20 cellular contexts compared by ENCODE assay signal in genomic region chr6:38955876-38956275, GRCh38.
DNase-seq lines count a peak whose midpoint lies in the region; ATAC-seq and TF ChIP-seq lines count a peak whose summit lies in the region.
"Had no signal": no experiment of that assay in that cellular context is flagged by ENCODE, and none has a peak within 500 bp of the region (broad histone marks: within the 10 kb centered on the region; RNA-seq: fewer than 3 reads in every experiment).

No MANE protein-coding gene starts in this region.

- H3K9me3 ChIP-seq in right atrium auricular region, result no peaks in the 10 kb centered on the region
- no peaks in the 10 kb centered on the region for H3K9me3 ChIP-seq in body of pancreas

- no peak overlapping the region for H3K4me3 Mint-ChIP-seq in naive thymus-derived CD8-positive, alpha-beta T cell
- H3K4me3 Mint-ChIP-seq: CD4-positive, alpha-beta T cell had no signal

- no peaks in the 10 kb centered on the region for H3K36me3 ChIP-seq in right atrium auricular region
- H3K36me3 ChIP-seq in body of pancreas (replicated peaks in 1 of 2; ENCODE audit: insufficient read depth in 1 of 2, low read depth in 2 of 2), result no peaks in the 10 kb centered on the region
- H3K36me3 ChIP-seq: BLaER1 had no signal

- peaks cover 13 to 19% (median 14%) of the 10 kb centered on the region in 5 donors for H3K27me3 Mint-ChIP-seq in naive thymus-derived CD8-positive, alpha-beta T cell

- no peak overlapping the region for H3K27ac Mint-ChIP-seq in naive thymus-derived CD8-positive, alpha-beta T cell
- H3K27ac Mint-ChIP-seq: CD4-positive, alpha-beta T cell had no signal

- ATAC-seq in Right ventricle myocardium superior (ENCODE audit: poor library complexity), result peak; percentile 74
- ATAC-seq in body of pancreas, result no peak
- peak; percentile 99 for ATAC-seq in left lobe of liver
- no peak for ATAC-seq in naive thymus-derived CD8-positive, alpha-beta T cell

- POLR2A ChIA-PET in naive thymus-derived CD8-positive, alpha-beta T cell (lab: Charles Lee), result no interaction called here

- intact Hi-C loops in Right ventricle myocardium superior (cut with DNase I) (no loop called here), body of pancreas (cut with DNase I) (no loop called here)

- peaks cover 0 to 6% (median 0%) of the 10 kb centered on the region in 3 donors for H3K36me3 Mint-ChIP-seq in naive thymus-derived CD8-positive, alpha-beta T cell

- WGBS in body of pancreas, 2 donors, result 20 to 32% methylated on average over 1 to 2 of the region's 2 CpGs

- TF ChIP-seq CTCF in right atrium auricular region (IDR thresholded peaks at IDR 0.05), result no peak
- no peak for TF ChIP-seq CTCF in body of pancreas (IDR thresholded peaks at IDR 0.05)

- H3K4me1 Mint-ChIP-seq in naive thymus-derived CD8-positive, alpha-beta T cell, result no peaks in the 10 kb centered on the region

- no peak overlapping the region for H3K27ac ChIP-seq in right atrium auricular region
- H3K27ac ChIP-seq in body of pancreas, result no peak overlapping the region
- H3K27ac ChIP-seq: BLaER1, PC-9 had no signal

- no peak for TF ChIP-seq POLR2A in body of pancreas (IDR thresholded peaks at IDR 0.05)

- DNase-seq in Right ventricle myocardium superior (peak; percentile 45), right atrium auricular region (ENCODE audit: low spot score) (no peak), body of pancreas (peak; percentile 6 to 49 (median 32)), left lobe of liver (ENCODE audit: low spot score) (peak; percentile 87), putamen (ENCODE audit: low spot score) (peak; percentile 3), H4 (ENCODE audit: low spot score) (no peak)
- DNase-seq in activated CD4-positive, alpha-beta T cell treated with anti-CD3 and anti-CD28 coated beads for 4 hours, result no peak
- DNase-seq in naive thymus-derived CD8-positive, alpha-beta T cell, result no peak
- DNase-seq: CD4-positive, alpha-beta T cell; COR-L47; H7; MV-4-11; NCI-H1105 treated with DMSO at 0.1 percent for 48 hours; NCI-H146; NCI-H1930; NCI-H2107; NCI-H526 treated with DMSO at 0.1 percent for 48 hours; PC-9; SHP77 had no signal

- H3K4me3 ChIP-seq in right atrium auricular region (no peak overlapping the region), body of pancreas (no peak overlapping the region)
- H3K4me3 ChIP-seq: BLaER1, PC-9 had no signal

- no peaks in the 10 kb centered on the region for H3K27me3 ChIP-seq in right atrium auricular region
- H3K27me3 ChIP-seq in body of pancreas, result no peaks in the 10 kb centered on the region
- H3K27me3 ChIP-seq: BLaER1 had no signal

- no peaks in the 10 kb centered on the region for H3K4me1 ChIP-seq in right atrium auricular region
- H3K4me1 ChIP-seq in body of pancreas, result no peaks in the 10 kb centered on the region
- H3K4me1 ChIP-seq: BLaER1 had no signal

- H3K9me3 Mint-ChIP-seq in naive thymus-derived CD8-positive, alpha-beta T cell, result peaks cover 0 to 19% (median 9%) of the 10 kb centered on the region in 9 donors
- H3K9me3 Mint-ChIP-seq: CD4-positive, alpha-beta T cell had no signal

Comparison
In these comparisons a context has a peak if more than half of its experiments do, and no peak if none do; other contexts are left out.
1. DNase-seq: peak in Right ventricle myocardium superior (single experiment), body of pancreas (4 of 4), left lobe of liver (single experiment) and putamen (single experiment); none in right atrium auricular region (single experiment), activated CD4-positive, alpha-beta T cell treated with anti-CD3 and anti-CD28 coated beads for 4 hours (0 of 2), naive thymus-derived CD8-positive, alpha-beta T cell (0 of 10) and H4 (single experiment).
2. ATAC-seq: peak in Right ventricle myocardium superior (single experiment) and left lobe of liver (single experiment); none in body of pancreas (single experiment) and naive thymus-derived CD8-positive, alpha-beta T cell (0 of 2).